ENCODE assay signal across 17 cellular contexts in genomic region chr7:80603940-80604339, GRCh38. TPM values are rescaled to one million over a fixed set of nuclear protein-coding genes. Genes with fewer than 3 reads are reported as not detected.
A peak's percentile ranks its signal among the peaks of the same experiment; 100 is the strongest.
DNase-seq lines count a peak whose midpoint lies in the region; ATAC-seq, FAIRE-seq and TF ChIP-seq lines count a peak whose summit lies in the region.
"Had no signal": no experiment of that assay in that cellular context is flagged by ENCODE, and none has a peak within 500 bp of the region (broad histone marks: within the 10 kb centered on the region; RNA-seq: fewer than 3 reads in every experiment).

No MANE protein-coding gene starts in this region.

- ATAC-seq in K562 (no peak), psoas muscle (peak; percentile 66 to 76 (median 68)), HG02759 (IDR thresholded peaks at IDR 0.05; ENCODE audit: unreplicated experiment) (no peak), HG02970 (IDR thresholded peaks at IDR 0.05; ENCODE audit: low FRiP score, unreplicated experiment) (no peak)

- no peak overlapping the region for H3K4me3 ChIP-seq in K562
- H3K4me3 ChIP-seq in psoas muscle, result peak overlapping the region; percentile 54
- no peak overlapping the region for H3K4me3 ChIP-seq in osteoblast (ENCODE audit: insufficient read depth, low read length)

- FAIRE-seq in G401.6 (lab: Jason Lieb, UNC) (peak; percentile 65), K562 (lab: Jason Lieb, UNC) (no peak)
- FAIRE-seq: GM12891, GM18507 had no signal

- no peak overlapping the region for H3K4me2 ChIP-seq in K562 (ENCODE audit: insufficient read depth, low read length)
- no peak overlapping the region for H3K4me2 ChIP-seq in osteoblast (ENCODE audit: insufficient read depth, low read length)

- intact Hi-C loops in K562 (cut with micrococcal nuclease), result no loop called here
- intact Hi-C loops in psoas muscle (cut with DNase I), result loop anchor here (5.0 kb wide), 2 partner anchors 33 to 38 kb away; partner anchors contain the start of gene CD36 (in 1 of the 2)

- TF ChIP-seq CTCF in K562 (IDR thresholded peaks at IDR 0.05 in 2 of 3, conservative IDR thresholded peaks at IDR 0.05 in 1 of 3; ENCODE audit: insufficient read depth in 2 of 3, low read depth in 1 of 3, low read length in 3 of 3) (no peak), psoas muscle (IDR thresholded peaks at IDR 0.05) (no peak), osteoblast (IDR thresholded peaks at IDR 0.05; ENCODE audit: extremely low read depth, low read depth, low read length) (no peak)

- H3K9me3 ChIP-seq in K562 (replicated peaks; ENCODE audit: control insufficient read depth, insufficient read depth, low read depth, low read length) (no peaks in the 10 kb centered on the region), psoas muscle (no peaks in the 10 kb centered on the region), osteoblast (ENCODE audit: low read depth, low read length) (no peaks in the 10 kb centered on the region)
- H3K9me3 ChIP-seq: BE2C had no signal

- H3K27ac ChIP-seq in K562 (ENCODE audit: extremely low read depth, low read depth, low read length) (no peak overlapping the region), psoas muscle (peak overlapping the region; percentile 87), osteoblast (ENCODE audit: low read depth, low read length) (no peak overlapping the region)

- in situ Hi-C loops in K562 (cut with MboI), result no loop called here

- POLR2A ChIA-PET in K562 (lab: Yijun Ruan, JAX), result no interaction called here

- H3K4me1 ChIP-seq in K562 (replicated peaks in 1 of 2; ENCODE audit: control insufficient read depth in 2 of 2, insufficient read depth in 2 of 2, low read length in 2 of 2), result no peaks in the 10 kb centered on the region
- peaks cover 44% of the 10 kb centered on the region for H3K4me1 ChIP-seq in psoas muscle
- no peaks in the 10 kb centered on the region for H3K4me1 ChIP-seq in osteoblast (ENCODE audit: insufficient read depth, low read length)
- H3K4me1 ChIP-seq: BE2C had no signal

- peak; percentile 32 for DNase-seq in DMS79 (lab: John Stamatoyannopoulos, UW)
- no peak for DNase-seq in K562 (ENCODE audit: extremely low read depth in 1 of 4, low spot score in 3 of 4)
- no peak for DNase-seq in psoas muscle
- no peak for DNase-seq in osteoblast (ENCODE audit: insufficient read length, low spot score, missing footprints)
- DNase-seq: BE2C; CD4-positive, alpha-beta T cell; DND-41; GF-D8; HCEC 1CT; KG1; NCI-H1694 treated with DMSO at 0.1 percent for 48 hours; T-helper 2 cell had no signal

- no peaks in the 10 kb centered on the region for H3K79me2 ChIP-seq in K562 (ENCODE audit: control insufficient read depth, insufficient read depth, low read length)
- H3K79me2 ChIP-seq in osteoblast (ENCODE audit: insufficient read depth, low read length), result no peaks in the 10 kb centered on the region

- TF ChIP-seq POLR2A in K562 (conservative IDR thresholded peaks at IDR 0.05), result no peak

- CTCF ChIA-PET in K562 (lab: Yijun Ruan, JAX; ENCODE audit: low intra/inter-chr PET ratio), result no interaction called here

- no TSS peak for BruUV-seq in K562 (replicated peaks; lab: Mats Ljungman, UMichigan)

- H4K20me1 ChIP-seq in K562 (replicated peaks; ENCODE audit: control insufficient read depth, insufficient read depth, low read length), result no peaks in the 10 kb centered on the region
- H4K20me1 ChIP-seq in osteoblast (ENCODE audit: insufficient read depth, low read length), result no peaks in the 10 kb centered on the region

- no peak for TF ChIP-seq EP300 in K562 (IDR thresholded peaks at IDR 0.05; ENCODE audit: low read length)

- H3K9me1 ChIP-seq in K562 (ENCODE audit: control insufficient read depth, insufficient read depth, low read length), result no peaks in the 10 kb centered on the region

- H3K27me3 ChIP-seq in K562 (ENCODE audit: control insufficient read depth in 2 of 2, insufficient read depth in 2 of 2, low read length in 2 of 2) (no peaks in the 10 kb centered on the region), psoas muscle (ENCODE audit: insufficient read depth in 3 of 3, low read length in 2 of 3) (no peaks in the 10 kb centered on the region), osteoblast (ENCODE audit: insufficient read depth, low read length) (no peaks in the 10 kb centered on the region)
- H3K27me3 ChIP-seq: BE2C had no signal

- no peak overlapping the region for H3K9ac ChIP-seq in K562 (ENCODE audit: insufficient read depth in 1 of 2, low read depth in 2 of 2, low read length in 2 of 2)

- TF ChIP-seq RAD21 in K562 (CRISPR knock-in tag; conservative IDR thresholded peaks at IDR 0.05 in 1 of 2, IDR thresholded peaks at IDR 0.05 in 1 of 2), result no peak

- 0% methylated on average over 2 of the region's 2 CpGs for WGBS in K562 (ENCODE audit: insufficient coverage, low coverage, missing lambda C conversion rate)
- 39 to 52% (median 52%) methylated on average over 2 of the region's 2 CpGs for WGBS in psoas muscle, 3 donors

- H2AFZ ChIP-seq in K562 (ENCODE audit: low read depth, low read length) (no peak overlapping the region), osteoblast (ENCODE audit: low read length) (no peak overlapping the region)

- H3K36me3 ChIP-seq in K562 (ENCODE audit: control insufficient read depth, insufficient read depth, low read length), result no peaks in the 10 kb centered on the region
- H3K36me3 ChIP-seq in psoas muscle (ENCODE audit: insufficient read depth in 1 of 2, low read depth in 1 of 2), result no peaks in the 10 kb centered on the region
- no peaks in the 10 kb centered on the region for H3K36me3 ChIP-seq in osteoblast (ENCODE audit: insufficient read depth, low read length)
- H3K36me3 ChIP-seq: BE2C had no signal

TF ChIP-seq in K562, 482 proteins besides CTCF, POLR2A, EP300 and RAD21:
- TF ChIP-seq EHMT2 (IDR thresholded peaks at IDR 0.05), result no peak
- no peak for TF ChIP-seq SP2 (IDR thresholded peaks at IDR 0.05; ENCODE audit: extremely low read depth, low read depth, low read length, poor library complexity, severe bottlenecking)
- TF ChIP-seq, protein P1, sequence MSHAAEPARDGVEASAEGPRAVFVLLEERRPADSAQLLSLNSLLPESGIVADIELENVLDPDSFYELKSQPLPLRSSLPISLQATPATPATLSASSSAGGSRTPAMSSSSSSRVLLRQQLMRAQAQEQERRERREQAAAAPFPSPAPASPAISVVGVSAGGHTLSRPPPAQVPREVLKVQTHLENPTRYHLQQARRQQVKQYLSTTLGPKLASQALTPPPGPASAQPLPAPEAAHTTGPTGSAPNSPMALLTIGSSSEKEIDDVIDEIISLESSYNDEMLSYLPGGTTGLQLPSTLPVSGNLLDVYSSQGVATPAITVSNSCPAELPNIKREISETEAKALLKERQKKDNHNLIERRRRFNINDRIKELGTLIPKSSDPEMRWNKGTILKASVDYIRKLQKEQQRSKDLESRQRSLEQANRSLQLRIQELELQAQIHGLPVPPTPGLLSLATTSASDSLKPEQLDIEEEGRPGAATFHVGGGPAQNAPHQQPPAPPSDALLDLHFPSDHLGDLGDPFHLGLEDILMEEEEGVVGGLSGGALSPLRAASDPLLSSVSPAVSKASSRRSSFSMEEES (CRISPR knock-in tag; IDR thresholded peaks at IDR 0.05), result peak; percentile 6; the same call in 1 of the 2 replicates

RNA-seq across cellular contexts. Expression of gene CD36, which starts 34.5 kb away (rescaled TPM):
- 3.9 and 10.0 TPM in 2 replicates for total RNA-seq in K562 (2011; cell fraction: chromatin; rRNA removed; ENCODE audit: low replicate concordance)
- 2.0 and 3.5 TPM in 2 replicates for total RNA-seq in K562 (2011; cell fraction: nucleolus; rRNA removed)
- total RNA-seq in K562 (2011; cell fraction: nucleoplasm; rRNA removed), result 4.2 and 7.2 TPM in 2 replicates
- total RNA-seq in K562 (2014; rRNA removed) (0.09 and 0.41 TPM in 2 replicates), K562 (2014; rRNA removed; fragmentation: Illumina TruSeq; extraction: Trizol) (0.25 and 0.96 TPM in 2 replicates), K562 (2015; rRNA removed; fragmentation: Illumina TruSeq; extraction: Trizol) (0.18 and 0.30 TPM in 2 replicates), K562 (2021) (0.42 and 0.72 TPM in 2 replicates), psoas muscle (100 to 1,000 TPM; 149 to 662 (median 240) TPM), osteoblast (22.8 and 39.8 TPM in 2 replicates)
- polyA plus RNA-seq in K562 (2011; rRNA removed) (1.5 and 4.0 TPM in 2 replicates), K562 (2014; fragmentation: Illumina TruSeq; extraction: Trizol) (0.21 and 0.52 TPM in 2 replicates), K562 (2014; fragmentation: Nextera tagmentation; extraction: Ambion mirVana) (under 1 TPM; 0.51 to 0.55 TPM), K562 (2014; rRNA removed) (0.13 and 0.80 TPM in 2 replicates), psoas muscle (100 to 1,000 TPM; 166 to 273 (median 171) TPM)
- 0.35 and 0.69 TPM in 2 replicates for polyA plus RNA-seq in K562 (2011; cell fraction: cytosol; rRNA removed)
- polyA plus RNA-seq in K562 (2011; cell fraction: nucleus; rRNA removed), result 0.97 and 1.5 TPM in 2 replicates
- 0.06 and 0.38 TPM in 2 replicates for polyA plus RNA-seq in K562 (2012)
- polyA minus RNA-seq in K562 (2011; rRNA and poly(A)+ RNA removed), result 1.9 and 4.1 TPM in 2 replicates
- polyA minus RNA-seq in K562 (2011; cell fraction: cytosol; rRNA and poly(A)+ RNA removed), result 1.1 TPM in 1 of 2 replicates, not detected in the other
- polyA minus RNA-seq in K562 (2011; cell fraction: nucleus; rRNA and poly(A)+ RNA removed), result 1.3 and 1.4 TPM in 2 replicates

Comparison
In these comparisons a context has a peak if more than half of its experiments do, and no peak if none do; other contexts are left out.
1. ATAC-seq: peak in psoas muscle (4 of 4); none in K562 (single experiment), HG02759 (single experiment) and HG02970 (single experiment).